28 cellular contexts compared by ENCODE assay signal in the genomic region with DNA sequence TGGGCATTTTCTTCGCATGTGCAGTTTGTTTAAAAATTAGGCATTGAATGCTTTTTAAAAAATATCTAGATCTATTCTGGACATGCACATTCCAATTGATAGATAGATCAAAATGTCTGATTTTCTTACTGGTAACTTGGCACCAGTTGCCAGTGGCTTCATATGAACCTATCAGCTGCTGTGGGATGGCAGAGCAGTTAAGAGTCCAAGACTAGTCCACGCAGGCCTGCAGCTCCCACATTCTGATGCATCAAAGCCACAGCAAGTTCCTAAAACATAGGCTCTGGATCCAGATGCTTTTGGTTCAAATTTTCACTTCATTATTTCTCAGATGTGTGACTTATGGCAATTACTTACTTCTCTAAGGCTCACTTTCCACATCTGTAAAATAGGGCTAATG.
"Had no signal": no experiment of that assay in that cellular context is flagged by ENCODE, and none has a peak within 500 bp of the region (broad histone marks: within the 10 kb centered on the region; RNA-seq: fewer than 3 reads in every experiment).

No MANE protein-coding gene starts in this region.

- H3K27me3 ChIP-seq: left lung, neural progenitor cell, right atrium auricular region, right lobe of liver, tibial nerve, uterus had no signal

- H3K36me3 ChIP-seq: left lung, lower lobe of right lung, neural progenitor cell, neutrophil, right atrium auricular region, right lobe of liver, tibial nerve, uterus had no signal

- H3K27ac ChIP-seq: left lung, lower lobe of right lung, neural progenitor cell, neutrophil, right atrium auricular region, right lobe of liver had no signal

- H3K4me1 ChIP-seq: neural progenitor cell, uterus had no signal

- H3K9me3 ChIP-seq: neutrophil, right lobe of liver, uterus had no signal

- H3K4me1 Mint-ChIP-seq: immature natural killer cell; natural killer cell; neural progenitor cell; stimulated activated naive CD8-positive, alpha-beta T cell treated with anti-CD3 and anti-CD28 coated beads, Interleukin-15, amount 100 ng/mL, for 72 hours had no signal

- DNase-seq: immature natural killer cell; kidney; left colon; left lung; lower lobe of right lung; mesendoderm; naive B cell; natural killer cell; nephron progenitor cell; occipital lobe; right lobe of liver; stimulated activated CD4-positive, alpha-beta T cell treated with anti-CD3 and anti-CD28 coated beads, Interleukin-1b, Interleukin-23, amount 100 ng/mL, for 48 hours; stimulated activated CD4-positive, alpha-beta T cell treated with anti-CD3 and anti-CD28 coated beads, Interleukin-2, amount 100 ng/mL, for 48 hours; stimulated activated CD4-positive, alpha-beta T cell treated with anti-CD3 and anti-CD28 coated beads, Interleukin-4, amount 100 ng/mL, for 4 hours; stimulated activated CD8-positive, alpha-beta memory T cell treated with anti-CD3 and anti-CD28 coated beads, Interleukin-4, amount 100 ng/mL, for 48 hours; stimulated activated naive CD4-positive, alpha-beta T cell treated with Interleukin-2 at 50 U/mL for 16 hours; stimulated activated naive CD8-positive, alpha-beta T cell treated with anti-CD3 and anti-CD28 coated beads, Interleukin-15, amount 100 ng/mL, for 72 hours; substantia nigra; uterus had no signal

- H3K27me3 Mint-ChIP-seq: progenitor cell of endocrine pancreas; stimulated activated memory B cell treated with anti-CD40 and anti-IgM and Interleukin-4, amounts not matched to agents 10 μg/mL and 1 μg/mL and 100 μg/mL, for 72 hours; stimulated activated naive CD8-positive, alpha-beta T cell treated with anti-CD3 and anti-CD28 coated beads, Interleukin-15, amount 100 ng/mL, for 72 hours; type B pancreatic cell had no signal

- H3K4me3 ChIP-seq: left lung, lower lobe of right lung, neural progenitor cell, right atrium auricular region, right lobe of liver, smooth muscle cell, tibial nerve, uterus had no signal

- H3K27ac Mint-ChIP-seq: immature natural killer cell; mesothelial cell of epicardium; natural killer cell; nephron progenitor cell; neural progenitor cell; stimulated activated memory B cell treated with anti-CD40 and anti-IgM and Interleukin-4, amounts not matched to agents 10 μg/mL and 1 μg/mL and 100 μg/mL, for 72 hours; stimulated activated naive CD8-positive, alpha-beta T cell treated with anti-CD3 and anti-CD28 coated beads, Interleukin-15, amount 100 ng/mL, for 72 hours; type B pancreatic cell had no signal

- H3K4me3 Mint-ChIP-seq: immature natural killer cell; mesothelial cell of epicardium; naive B cell; natural killer cell; nephron progenitor cell; neural progenitor cell; stimulated activated memory B cell treated with anti-CD40 and anti-IgM and Interleukin-4, amounts not matched to agents 10 μg/mL and 1 μg/mL and 100 μg/mL, for 72 hours; stimulated activated naive CD8-positive, alpha-beta T cell treated with anti-CD3 and anti-CD28 coated beads, Interleukin-15, amount 100 ng/mL, for 72 hours; type B pancreatic cell had no signal

- H3K36me3 Mint-ChIP-seq: natural killer cell had no signal
